Comparison of ENCODE assay signal across 1 cellular context in the genomic region with DNA sequence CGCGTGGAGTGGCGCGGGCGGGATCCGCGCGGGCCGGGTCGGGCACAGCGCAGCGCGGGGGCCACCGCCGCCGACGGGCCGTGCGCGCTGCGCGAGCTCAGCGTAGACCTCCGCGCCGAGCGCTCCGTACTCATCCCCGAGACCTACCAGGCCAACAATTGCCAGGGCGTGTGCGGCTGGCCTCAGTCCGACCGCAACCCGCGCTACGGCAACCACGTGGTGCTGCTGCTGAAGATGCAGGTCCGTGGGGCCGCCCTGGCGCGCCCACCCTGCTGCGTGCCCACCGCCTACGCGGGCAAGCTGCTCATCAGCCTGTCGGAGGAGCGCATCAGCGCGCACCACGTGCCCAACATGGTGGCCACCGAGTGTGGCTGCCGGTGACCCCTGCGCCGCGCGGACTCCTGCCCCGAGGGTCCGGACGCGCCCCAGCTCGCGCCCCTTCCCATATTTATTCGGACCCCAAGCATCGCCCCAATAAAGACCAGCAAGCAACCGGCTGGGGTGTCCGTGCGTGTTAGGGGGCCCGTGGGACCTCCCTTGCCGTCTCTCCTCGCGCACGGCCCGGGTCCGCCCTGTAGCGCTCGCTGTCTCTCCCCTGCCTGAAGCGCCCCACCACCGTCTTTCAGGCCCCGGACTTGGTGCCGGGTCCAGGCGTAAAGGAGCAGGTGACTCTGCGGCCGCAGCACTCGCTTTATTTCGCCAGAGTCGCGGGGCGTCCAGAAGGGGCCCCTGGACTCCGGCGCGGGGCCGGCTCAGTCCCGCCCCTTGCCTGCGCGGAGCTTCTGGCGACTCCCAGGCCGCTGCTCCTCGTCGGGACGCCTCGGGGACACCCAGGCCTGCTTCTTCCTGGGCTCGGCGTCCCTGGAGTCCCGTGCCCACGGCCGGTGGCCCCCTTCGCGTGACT.
TF ChIP-seq lines count a peak whose summit lies in the region.

No MANE protein-coding gene starts in this region.

TF ChIP-seq in GM12878, 131 proteins besides CTCF, POLR2A, EP300 and RAD21:
- TF ChIP-seq, protein P1, sequence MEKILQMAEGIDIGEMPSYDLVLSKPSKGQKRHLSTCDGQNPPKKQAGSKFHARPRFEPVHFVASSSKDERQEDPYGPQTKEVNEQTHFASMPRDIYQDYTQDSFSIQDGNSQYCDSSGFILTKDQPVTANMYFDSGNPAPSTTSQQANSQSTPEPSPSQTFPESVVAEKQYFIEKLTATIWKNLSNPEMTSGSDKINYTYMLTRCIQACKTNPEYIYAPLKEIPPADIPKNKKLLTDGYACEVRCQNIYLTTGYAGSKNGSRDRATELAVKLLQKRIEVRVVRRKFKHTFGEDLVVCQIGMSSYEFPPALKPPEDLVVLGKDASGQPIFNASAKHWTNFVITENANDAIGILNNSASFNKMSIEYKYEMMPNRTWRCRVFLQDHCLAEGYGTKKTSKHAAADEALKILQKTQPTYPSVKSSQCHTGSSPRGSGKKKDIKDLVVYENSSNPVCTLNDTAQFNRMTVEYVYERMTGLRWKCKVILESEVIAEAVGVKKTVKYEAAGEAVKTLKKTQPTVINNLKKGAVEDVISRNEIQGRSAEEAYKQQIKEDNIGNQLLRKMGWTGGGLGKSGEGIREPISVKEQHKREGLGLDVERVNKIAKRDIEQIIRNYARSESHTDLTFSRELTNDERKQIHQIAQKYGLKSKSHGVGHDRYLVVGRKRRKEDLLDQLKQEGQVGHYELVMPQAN (conservative IDR thresholded peaks at IDR 0.05), result no peak
- TF ChIP-seq EED (IDR thresholded peaks at IDR 0.05; ENCODE audit: low read depth) (no peak), ZNF217 (IDR thresholded peaks at IDR 0.05) (no peak), FOS (IDR thresholded peaks at IDR 0.05; ENCODE audit: borderline replicate concordance, extremely low read depth, insufficient read length) (no peak), BRCA1 (IDR thresholded peaks at IDR 0.05; ENCODE audit: low read depth, low read length) (no peak), HDAC6 (IDR thresholded peaks at IDR 0.05; ENCODE audit: unreplicated experiment) (peak; percentile 89), PRDM15 (CRISPR knock-in tag; IDR thresholded peaks at IDR 0.05) (no peak), NRF1 (conservative IDR thresholded peaks at IDR 0.05; ENCODE audit: low read depth, low read length) (no peak), ZZZ3 (IDR thresholded peaks at IDR 0.05; ENCODE audit: control insufficient read depth, insufficient read length, low read depth) (no peak), SUZ12 (IDR thresholded peaks at IDR 0.05; ENCODE audit: unreplicated experiment) (peak; percentile 24), EZH2 (IDR thresholded peaks at IDR 0.05; ENCODE audit: borderline replicate concordance, control insufficient read depth, low read depth, low read length) (no peak), ZBTB11 (CRISPR knock-in tag; IDR thresholded peaks at IDR 0.05) (no peak)
- TF ChIP-seq, protein P2, sequence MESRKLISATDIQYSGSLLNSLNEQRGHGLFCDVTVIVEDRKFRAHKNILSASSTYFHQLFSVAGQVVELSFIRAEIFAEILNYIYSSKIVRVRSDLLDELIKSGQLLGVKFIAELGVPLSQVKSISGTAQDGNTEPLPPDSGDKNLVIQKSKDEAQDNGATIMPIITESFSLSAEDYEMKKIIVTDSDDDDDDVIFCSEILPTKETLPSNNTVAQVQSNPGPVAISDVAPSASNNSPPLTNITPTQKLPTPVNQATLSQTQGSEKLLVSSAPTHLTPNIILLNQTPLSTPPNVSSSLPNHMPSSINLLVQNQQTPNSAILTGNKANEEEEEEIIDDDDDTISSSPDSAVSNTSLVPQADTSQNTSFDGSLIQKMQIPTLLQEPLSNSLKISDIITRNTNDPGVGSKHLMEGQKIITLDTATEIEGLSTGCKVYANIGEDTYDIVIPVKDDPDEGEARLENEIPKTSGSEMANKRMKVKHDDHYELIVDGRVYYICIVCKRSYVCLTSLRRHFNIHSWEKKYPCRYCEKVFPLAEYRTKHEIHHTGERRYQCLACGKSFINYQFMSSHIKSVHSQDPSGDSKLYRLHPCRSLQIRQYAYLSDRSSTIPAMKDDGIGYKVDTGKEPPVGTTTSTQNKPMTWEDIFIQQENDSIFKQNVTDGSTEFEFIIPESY (IDR thresholded peaks at IDR 0.05), result no peak
